20 cellular contexts compared by ENCODE assay signal in genomic region chr3:139106013-139106932, GRCh38.
DNase-seq lines count a peak whose midpoint lies in the region; ATAC-seq and TF ChIP-seq lines count a peak whose summit lies in the region.
"Had no signal": no experiment of that assay in that cellular context is flagged by ENCODE, and none has a peak within 500 bp of the region (broad histone marks: within the 10 kb centered on the region; RNA-seq: fewer than 3 reads in every experiment).

No MANE protein-coding gene starts in this region.

- no peak overlapping the region for H3K4me3 Mint-ChIP-seq in glutamatergic neuron (ENCODE audit: unreplicated experiment)
- H3K4me3 Mint-ChIP-seq: CD4-positive, alpha-beta T cell had no signal

- ATAC-seq in left lobe of liver (peak; percentile 42), HG03175 (IDR thresholded peaks at IDR 0.05; ENCODE audit: unreplicated experiment) (no peak), GM18870 (IDR thresholded peaks at IDR 0.05; ENCODE audit: unreplicated experiment) (no peak)
- ATAC-seq: GM12878 had no signal

- H3K4me3 ChIP-seq in prostate gland, result no peak overlapping the region
- H3K4me3 ChIP-seq: GM12878, GM23248, HAP-1 had no signal

- TF ChIP-seq CTCF in 22Rv1 (IDR thresholded peaks at IDR 0.05) (no peak), VCaP (conservative IDR thresholded peaks at IDR 0.05) (no peak), prostate gland (IDR thresholded peaks at IDR 0.05) (no peak), glutamatergic neuron (IDR thresholded peaks at IDR 0.05; ENCODE audit: partially characterized antibody, unreplicated experiment) (no peak)

- no peaks in the 10 kb centered on the region for H3K9me3 ChIP-seq in prostate gland
- H3K9me3 ChIP-seq: HAP-1 had no signal

- H3K36me3 ChIP-seq in prostate gland, result no peaks in the 10 kb centered on the region
- H3K36me3 ChIP-seq: HAP-1 had no signal

- no peak for TF ChIP-seq POLR2A in prostate gland (IDR thresholded peaks at IDR 0.05)

- H3K36me3 Mint-ChIP-seq in glutamatergic neuron (ENCODE audit: unreplicated experiment), result no peaks in the 10 kb centered on the region

- H3K4me1 Mint-ChIP-seq in glutamatergic neuron (ENCODE audit: low read depth, unreplicated experiment), result peaks cover 14% of the 10 kb centered on the region

- H3K27ac ChIP-seq in 22Rv1, result peak overlapping the region; percentile 29; the same call in 1 of the 2 replicates
- H3K27ac ChIP-seq in VCaP, result peak overlapping the region; percentile 26; the same call in 1 of the 2 replicates
- H3K27ac ChIP-seq in prostate gland, result no peak overlapping the region
- H3K27ac ChIP-seq: GM23248, KMS-11 had no signal

- intact Hi-C loops in prostate gland (cut with DNase I), result no loop called here

- peaks cover 1% of the 10 kb centered on the region for H3K9me3 Mint-ChIP-seq in glutamatergic neuron (ENCODE audit: unreplicated experiment)
- H3K9me3 Mint-ChIP-seq: CD4-positive, alpha-beta T cell had no signal

- no peaks in the 10 kb centered on the region for H3K27me3 ChIP-seq in prostate gland (replicated peaks; ENCODE audit: insufficient read depth)

- 87% methylated on average over 7 of the region's 7 CpGs for WGBS in prostate gland

- no peak overlapping the region for H3K27ac Mint-ChIP-seq in glutamatergic neuron (ENCODE audit: unreplicated experiment)
- H3K27ac Mint-ChIP-seq: CD4-positive, alpha-beta T cell had no signal

- H3K27me3 Mint-ChIP-seq in glutamatergic neuron (ENCODE audit: unreplicated experiment), result peaks cover 8% of the 10 kb centered on the region

- H3K4me1 ChIP-seq in prostate gland (replicated peaks), result no peaks in the 10 kb centered on the region
- H3K4me1 ChIP-seq: HAP-1 had no signal

- no peak for DNase-seq in left lobe of liver (ENCODE audit: low spot score)
- peak; percentile 1 for DNase-seq in prostate gland (ENCODE audit: low spot score)
- DNase-seq in glutamatergic neuron, result no peak
- DNase-seq: CD4-positive, alpha-beta T cell; COR-L47; DND-41; GM23248; NCI-H1105; NCI-H146; NCI-H2029 treated with DMSO at 0.1 percent for 48 hours; NCI-H226; NCI-H510A treated with DMSO at 0.1 percent for 48 hours; NCI-H748 treated with DMSO at 0.1 percent for 48 hours had no signal

Comparison
In these comparisons a context has a peak if more than half of its experiments do, and no peak if none do; other contexts are left out.
1. H3K27ac ChIP-seq: peak in 22Rv1 (single experiment) and VCaP (single experiment); none in prostate gland (0 of 2).